Comparison of ENCODE assay signal across 19 cellular contexts in genomic region chr4:4914059-4914820, GRCh38. TPM values are rescaled to one million over a fixed set of nuclear protein-coding genes. Genes with fewer than 3 reads are reported as not detected.
A peak's percentile ranks its signal among the peaks of the same experiment; 100 is the strongest.
DNase-seq lines count a peak whose midpoint lies in the region; ATAC-seq and TF ChIP-seq lines count a peak whose summit lies in the region.
"Had no signal": no experiment of that assay in that cellular context is flagged by ENCODE, and none has a peak within 500 bp of the region (broad histone marks: within the 10 kb centered on the region; RNA-seq: fewer than 3 reads in every experiment).

No MANE protein-coding gene starts in this region.

- no peaks in the 10 kb centered on the region for H3K4me1 ChIP-seq in tibial artery
- H3K4me1 ChIP-seq: body of pancreas had no signal

- H3K36me3 ChIP-seq in tibial artery = no peaks in the 10 kb centered on the region

- intact Hi-C loops in sciatic nerve (cut with DNase I) = no loop called here
- intact Hi-C loops in tibial artery (cut with DNase I; ENCODE audit: low total_unique reads) = no loop called here

- H3K27me3 ChIP-seq in tibial artery = no peaks in the 10 kb centered on the region
- H3K27me3 ChIP-seq: body of pancreas had no signal

- peak; percentile 9 for DNase-seq in EL
- peak; percentile 19 for DNase-seq in NCI-H226
- DNase-seq in sciatic nerve (ENCODE audit: low spot score) = no peak
- DNase-seq in stimulated activated CD8-positive, alpha-beta memory T cell treated with anti-CD3 and anti-CD28 coated beads, Interleukin-4, amount 100 ng/mL, for 48 hours = no peak
- DNase-seq in tibial artery = no peak
- DNase-seq in activated T-cell treated with anti-CD3 and anti-CD28 coated beads, Interleukin-2, amount 50 U/mL, for 1 hour = no peak
- DNase-seq in activated CD8-positive, alpha-beta memory T cell treated with anti-CD3 and anti-CD28 coated beads, Interleukin-2, amount 50 U/mL, for 4 hours = no peak
- DNase-seq: activated CD8-positive, alpha-beta memory T cell treated with anti-CD3 and anti-CD28 coated beads, Interleukin-2, amount 10 ng/mL, durations not matched to agents 7 days and 5 days; C1 segment of cervical spinal cord; DND-41; NCI-H187; nucleus accumbens; small intestine; stimulated activated naive CD4-positive, alpha-beta T cell treated with Interleukin-2 at 50 U/mL for 16 hours; T-helper 1 cell had no signal

- no peak for TF ChIP-seq CTCF in tibial artery (IDR thresholded peaks at IDR 0.05)

- no peak overlapping the region for H3K4me3 ChIP-seq in tibial artery
- H3K4me3 ChIP-seq: body of pancreas had no signal

- H3K9me3 ChIP-seq in tibial artery = no peaks in the 10 kb centered on the region
- H3K9me3 ChIP-seq: body of pancreas had no signal

- no peak overlapping the region for H3K27ac ChIP-seq in tibial artery
- H3K27ac ChIP-seq: body of pancreas, HL-60 had no signal

- ATAC-seq in esophagus mucosa (peak; percentile 35), sciatic nerve (peak; percentile 82)
- ATAC-seq: activated CD8-positive, alpha-beta memory T cell treated with anti-CD3 and anti-CD28 coated beads, Interleukin-2, amount 10 ng/mL, durations not matched to agents 7 days and 5 days had no signal

RNA-seq across cellular contexts. Expression of gene MSX1, which starts 54.8 kb away (rescaled TPM):
- total RNA-seq in esophagus mucosa (0.36 TPM), sciatic nerve (7.5 TPM)
- total RNA-seq: mononuclear cell had no signal

Comparison
In these comparisons a context has a peak if more than half of its experiments do, and no peak if none do; other contexts are left out.
1. DNase-seq: peak in EL (single experiment) and NCI-H226 (single experiment); none in sciatic nerve (single experiment), stimulated activated CD8-positive, alpha-beta memory T cell treated with anti-CD3 and anti-CD28 coated beads, Interleukin-4, amount 100 ng/mL, for 48 hours (single experiment), tibial artery (0 of 2), activated T-cell treated with anti-CD3 and anti-CD28 coated beads, Interleukin-2, amount 50 U/mL, for 1 hour (single experiment) and activated CD8-positive, alpha-beta memory T cell treated with anti-CD3 and anti-CD28 coated beads, Interleukin-2, amount 50 U/mL, for 4 hours (single experiment).